21 cellular contexts compared by ENCODE assay signal in the genomic region with DNA sequence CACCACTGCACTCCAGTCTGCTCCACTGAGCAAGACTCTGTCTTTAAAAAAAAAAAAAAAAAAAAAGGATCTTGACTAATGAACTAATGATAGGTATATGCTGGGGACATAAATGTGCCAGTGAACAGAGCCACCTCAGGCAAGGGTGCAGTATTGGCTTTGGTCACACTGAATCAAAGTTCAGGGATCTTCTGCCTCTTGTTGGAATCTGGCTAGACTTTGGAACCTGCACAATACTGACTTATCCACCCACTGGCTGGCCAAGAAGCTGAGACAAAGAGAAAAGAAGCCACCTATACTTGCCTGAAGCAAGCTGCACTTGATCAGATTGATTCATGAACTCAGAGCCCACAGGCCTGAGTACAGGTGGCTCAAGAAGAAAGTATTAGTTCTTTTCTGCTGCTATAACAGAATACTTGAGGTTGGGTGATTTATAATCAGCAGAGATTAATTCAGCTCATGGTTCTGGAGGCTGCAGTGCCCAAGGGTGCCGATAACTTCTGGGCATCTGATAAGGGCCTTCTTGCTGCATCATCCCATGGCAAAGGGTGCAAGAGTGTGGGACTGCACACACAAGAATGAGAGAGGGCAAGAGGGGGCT.
DNase-seq lines count a peak whose midpoint lies in the region; ATAC-seq, FAIRE-seq and TF ChIP-seq lines count a peak whose summit lies in the region.
"Had no signal": no experiment of that assay in that cellular context is flagged by ENCODE, and none has a peak within 500 bp of the region (broad histone marks: within the 10 kb centered on the region; RNA-seq: fewer than 3 reads in every experiment).

No MANE protein-coding gene starts in this region.

- TF ChIP-seq CTCF in right lobe of liver (IDR thresholded peaks at IDR 0.05) = no peak

- ATAC-seq in left lobe of liver (peak; percentile 95), right lobe of liver (peak; percentile 84 to 96 (median 93)), HG02588 (IDR thresholded peaks at IDR 0.05; ENCODE audit: unreplicated experiment) (no peak), HG03139 (IDR thresholded peaks at IDR 0.05; ENCODE audit: unreplicated experiment) (no peak), HG02763 (IDR thresholded peaks at IDR 0.05; ENCODE audit: unreplicated experiment) (no peak)
- ATAC-seq: CD8-positive, alpha-beta T cell; GM23338; HCT116 had no signal

- intact Hi-C loops in right lobe of liver (cut with DNase I) = no loop called here

- H3K27ac ChIP-seq in right lobe of liver (peak overlapping the region in 1 of 3 donors; percentile 18), small intestine (ENCODE audit: low read depth in 1 of 2, low read length in 1 of 2) (peak overlapping the region in 1 of 2 donors; percentile 68)
- H3K27ac ChIP-seq: 22Rv1, BLaER1, C4-2B had no signal

- no peaks in the 10 kb centered on the region for H3K36me3 ChIP-seq in right lobe of liver
- no peaks in the 10 kb centered on the region for H3K36me3 ChIP-seq in small intestine (ENCODE audit: control insufficient read depth in 2 of 2, insufficient read depth in 2 of 2, low read length in 2 of 2)

- no peak for TF ChIP-seq POLR2A in right lobe of liver (IDR thresholded peaks at IDR 0.05)

- FAIRE-seq in small intestine (lab: Jason Lieb, UNC) = no peak
- FAIRE-seq: A204.1, G401.6, GM12892 had no signal

- no peaks in the 10 kb centered on the region for H3K27me3 ChIP-seq in right lobe of liver
- no peaks in the 10 kb centered on the region for H3K27me3 ChIP-seq in small intestine (ENCODE audit: control insufficient read depth in 2 of 2, insufficient read depth in 2 of 2, low read length in 2 of 2)
- H3K27me3 ChIP-seq: BLaER1 had no signal

- H3K9me3 ChIP-seq in right lobe of liver (no peaks in the 10 kb centered on the region), small intestine (ENCODE audit: control insufficient read depth, low read depth) (no peaks in the 10 kb centered on the region)
- H3K9me3 ChIP-seq: Caco-2 had no signal

- no CpG with 5 or more reads among the region's 1 CpG for WGBS in right lobe of liver (ENCODE audit: insufficient coverage, low coverage, low lambda C conversion rate, missing lambda C conversion rate)
- WGBS in small intestine, 3 donors = 88 to 100% (median 94%) methylated on average over 1 of the region's 1 CpG

- H3K4me1 ChIP-seq in right lobe of liver = peaks cover 0 to 4% (median 0%) of the 10 kb centered on the region in 4 donors
- no peaks in the 10 kb centered on the region for H3K4me1 ChIP-seq in small intestine (ENCODE audit: control insufficient read depth in 2 of 2, insufficient read depth in 1 of 2, low read depth in 1 of 2, low read length in 1 of 2)
- H3K4me1 ChIP-seq: BLaER1, Caco-2 had no signal

- no peak overlapping the region for H3K4me3 ChIP-seq in right lobe of liver
- no peak overlapping the region for H3K4me3 ChIP-seq in small intestine (ENCODE audit: low read depth in 1 of 2, low read length in 2 of 2)
- H3K4me3 ChIP-seq: BLaER1, GM23338 had no signal

- peak; percentile 46 for DNase-seq in HT-29 (ENCODE audit: low spot score)
- no peak for DNase-seq in left lobe of liver (ENCODE audit: low spot score)
- DNase-seq in right lobe of liver = no peak
- peak; percentile 84 for DNase-seq in small intestine
- DNase-seq: Caco-2; CD4-positive, CD25-positive, alpha-beta regulatory T cell; CD8-positive, alpha-beta T cell; DMS153; DND-41; H9 had no signal

Comparison
In these comparisons a context has a peak if more than half of its experiments do, and no peak if none do; other contexts are left out.
1. DNase-seq: peak in HT-29 (single experiment) and small intestine (single experiment); none in left lobe of liver (single experiment) and right lobe of liver (0 of 3).
2. ATAC-seq: peak in left lobe of liver (single experiment) and right lobe of liver (4 of 4); none in HG02588 (single experiment), HG03139 (single experiment) and HG02763 (single experiment).